ENCODE assay signal across 8 cellular contexts in genomic region chr10:132036153-132036886, GRCh38. TPM values are rescaled to one million over a fixed set of nuclear protein-coding genes. Genes with fewer than 3 reads are reported as not detected.
DNase-seq lines count a peak whose midpoint lies in the region; FAIRE-seq and TF ChIP-seq lines count a peak whose summit lies in the region.
"Had no signal": no experiment of that assay in that cellular context is flagged by ENCODE, and none has a peak within 500 bp of the region (broad histone marks: within the 10 kb centered on the region; RNA-seq: fewer than 3 reads in every experiment).

No MANE protein-coding gene starts in this region.

- no peak for TF ChIP-seq CTCF in HFF-Myc (IDR thresholded peaks at IDR 0.05; ENCODE audit: low read depth, low read length, missing control alignments)
- TF ChIP-seq CTCF in brain (conservative IDR thresholded peaks at IDR 0.05), result no peak
- no peak for TF ChIP-seq CTCF in keratinocyte (optimal IDR thresholded peaks at IDR 0.05 in 1 of 3, IDR thresholded peaks at IDR 0.05 in 1 of 3, conservative IDR thresholded peaks at IDR 0.05 in 1 of 3; ENCODE audit: extremely low read depth in 1 of 3, insufficient read depth in 2 of 3, low read length in 3 of 3)
- no peak for TF ChIP-seq CTCF in stomach (IDR thresholded peaks at IDR 0.05)

- FAIRE-seq in keratinocyte (lab: Jason Lieb, UNC), result no peak

- no peaks in the 10 kb centered on the region for H3K36me3 Mint-ChIP-seq in brain

- H3K36me3 ChIP-seq in keratinocyte (ENCODE audit: control insufficient read depth in 2 of 2, extremely low read depth in 1 of 2, insufficient read depth in 2 of 2, low read length in 2 of 2), result no peaks in the 10 kb centered on the region
- H3K36me3 ChIP-seq in stomach, result no peaks in the 10 kb centered on the region

- dilution Hi-C loops in keratinocyte (cut with MboI; ENCODE audit: extremely low pct_ligation_motif_present, low sequenced_read_pairs), result no loop called here

- H4K20me1 ChIP-seq in keratinocyte (ENCODE audit: control insufficient read depth, extremely low read depth, insufficient read depth, low read length), result no peaks in the 10 kb centered on the region

- H3K4me1 ChIP-seq in keratinocyte (ENCODE audit: control insufficient read depth, extremely low read depth, insufficient read depth, low read length) (no peaks in the 10 kb centered on the region), stomach (peaks cover 14 to 20% (median 17%) of the 10 kb centered on the region in 4 donors)

- H3K27ac ChIP-seq in keratinocyte (ENCODE audit: control insufficient read depth, insufficient read depth, low read length) (no peak overlapping the region), stomach (peak overlapping the region in 1 of 5 donors; percentile 66)

- no peak for TF ChIP-seq EP300 in stomach (IDR thresholded peaks at IDR 0.05)

- peak overlapping the region; percentile 67 for H3K4me2 ChIP-seq in keratinocyte (ENCODE audit: control insufficient read depth, extremely low read depth, insufficient read depth, low read depth, low read length)

- 1 to 2% (median 1%) methylated on average over 22 to 98 of the region's 100 CpGs for WGBS in stomach, 5 donors

- peak overlapping the region; percentile 45 for H2AFZ ChIP-seq in keratinocyte (ENCODE audit: control insufficient read depth, low read length)

- DNase-seq in HFF-Myc (ENCODE audit: extremely low read depth, low read depth) (no peak), keratinocyte (ENCODE audit: low read depth, low spot score) (no peak), stomach (no peak), NCI-H82 (lab: John Stamatoyannopoulos, UW) (no peak), dedifferentiated amniotic fluid mesenchymal stem cell (ENCODE audit: extremely low spot score) (no peak), NCI-H187 (lab: John Stamatoyannopoulos, UW) (no peak)

- peak overlapping the region in 3 of 5 experiments; percentile 24 to 83 (median 61) for H3K27ac Mint-ChIP-seq in brain

- no peak overlapping the region for H3K9ac ChIP-seq in keratinocyte (ENCODE audit: control insufficient read depth, extremely low read depth, insufficient read depth, low read length)

- peak overlapping the region; percentile 81 to 87 (median 84) for H3K4me3 Mint-ChIP-seq in brain

- no peaks in the 10 kb centered on the region for H3K9me3 ChIP-seq in keratinocyte (ENCODE audit: control insufficient read depth, low read depth, low read length)
- no peaks in the 10 kb centered on the region for H3K9me3 ChIP-seq in stomach

- peaks cover 35% of the 10 kb centered on the region for H3K27me3 ChIP-seq in keratinocyte (ENCODE audit: control insufficient read depth, extremely low read depth, insufficient read depth, low read length)
- peaks cover 6 to 95% (median 45%) of the 10 kb centered on the region in 3 donors for H3K27me3 ChIP-seq in stomach

- H3K9me1 ChIP-seq in keratinocyte (ENCODE audit: control insufficient read depth, extremely low read depth, insufficient read depth, low read length), result no peaks in the 10 kb centered on the region

- intact Hi-C loops in stomach (cut with DNase I; ENCODE audit: low total_unique reads), result no loop called here

- H3K9me3 Mint-ChIP-seq in brain, result peaks cover 0 to 28% (median 11%) of the 10 kb centered on the region in 5 experiments

- H3K4me3 ChIP-seq in HFF-Myc (replicated peaks; ENCODE audit: low read depth, low read length) (0 out of 2 replicates have a peak overlapping the region, but pooled peaks have one; percentile 7), keratinocyte (ENCODE audit: control insufficient read depth in 2 of 3, extremely low read depth in 1 of 3, insufficient read depth in 2 of 3, low read depth in 1 of 3, low read length in 3 of 3) (peak overlapping the region; percentile 41 to 47 (median 43)), stomach (peak overlapping the region; percentile 44 to 58 (median 56))

- H3K27me3 Mint-ChIP-seq in brain, result peaks cover 82% of the 10 kb centered on the region

- no peak for TF ChIP-seq POLR2A in stomach (IDR thresholded peaks at IDR 0.05)

- no peaks in the 10 kb centered on the region for H3K79me2 ChIP-seq in keratinocyte (ENCODE audit: control insufficient read depth, insufficient read depth, low read length)

- H3K4me1 Mint-ChIP-seq in brain, result peaks cover 15% of the 10 kb centered on the region

RNA-seq across cellular contexts. Expression of gene JAKMIP3, which starts 29.4 kb away (rescaled TPM):
- 1.0 TPM for polyA plus RNA-seq in brain (ENCODE audit: insufficient read depth, low read depth, low replicate concordance)
- polyA plus RNA-seq in keratinocyte, result 0.02 to 0.06 TPM (median 0.05 TPM) in 3 replicates
- polyA plus RNA-seq in keratinocyte (2011; ENCODE audit: low read depth), result 0.09 TPM
- polyA plus RNA-seq in keratinocyte (2011; cell fraction: cytosol; rRNA removed), result 0.03 and 0.06 TPM in 2 replicates
- 0.46 and 0.56 TPM in 2 replicates for polyA plus RNA-seq in keratinocyte (2011; cell fraction: nucleus; rRNA removed)
- 0.03 TPM in 1 of 2 replicates, not detected in the other for polyA plus RNA-seq in keratinocyte (2012; ENCODE audit: low replicate concordance)
- 0.10 TPM in 1 of 3 replicates, not detected in the others for polyA minus RNA-seq in keratinocyte
- not detected for polyA minus RNA-seq in keratinocyte (2011; cell fraction: cytosol; rRNA and poly(A)+ RNA removed)
- 0.16 TPM in 1 of 2 replicates, not detected in the other for polyA minus RNA-seq in keratinocyte (2011; cell fraction: nucleus; rRNA and poly(A)+ RNA removed)
- total RNA-seq in stomach, result 1 to 10 TPM in 1 of 5 donors, under 1 TPM in 3, not detected in 1; 0.43 to 1.1 (median 0.51) TPM
- under 1 TPM in 2 of 3 donors, not detected in 1; 0.18 to 0.19 TPM for polyA plus RNA-seq in stomach
- total RNA-seq: HT-29 had no signal

RNA-seq across cellular contexts. Expression of gene BNIP3, which starts 54.6 kb away (rescaled TPM):
- polyA plus RNA-seq in brain (ENCODE audit: insufficient read depth, low read depth, low replicate concordance) (43.7 TPM), keratinocyte (42.7 to 77.9 TPM (median 55.2 TPM) in 3 replicates), stomach (10 to 100 TPM; 19.5 to 31.5 (median 22.5) TPM)
- polyA plus RNA-seq in keratinocyte (2011; ENCODE audit: low read depth), result 45.3 TPM
- polyA plus RNA-seq in keratinocyte (2011; cell fraction: cytosol; rRNA removed), result 55.0 and 56.0 TPM in 2 replicates
- 32.1 and 38.4 TPM in 2 replicates for polyA plus RNA-seq in keratinocyte (2011; cell fraction: nucleus; rRNA removed)
- 42.5 and 44.9 TPM in 2 replicates for polyA plus RNA-seq in keratinocyte (2012; ENCODE audit: low replicate concordance)
- polyA minus RNA-seq in keratinocyte, result 11.4 to 26.2 TPM (median 18.2 TPM) in 3 replicates
- 45.1 TPM for polyA minus RNA-seq in keratinocyte (2011; cell fraction: cytosol; rRNA and poly(A)+ RNA removed)
- polyA minus RNA-seq in keratinocyte (2011; cell fraction: nucleus; rRNA and poly(A)+ RNA removed), result 12.8 and 14.2 TPM in 2 replicates
- total RNA-seq in stomach, result 10 to 100 TPM in 4 of 5 donors, 1 to 10 TPM in 1; 9.8 to 81.7 (median 21.5) TPM
- total RNA-seq: HT-29 had no signal
